Comparison of ENCODE assay signal across 1 cellular context in genomic region chr7:707296-708000, GRCh38.
TF ChIP-seq lines count a peak whose summit lies in the region.

No MANE protein-coding gene starts in this region.

TF ChIP-seq in WTC11, 78 proteins besides CTCF, POLR2A, EP300 and RAD21 (continued from another document):
- TF ChIP-seq, protein P1, sequence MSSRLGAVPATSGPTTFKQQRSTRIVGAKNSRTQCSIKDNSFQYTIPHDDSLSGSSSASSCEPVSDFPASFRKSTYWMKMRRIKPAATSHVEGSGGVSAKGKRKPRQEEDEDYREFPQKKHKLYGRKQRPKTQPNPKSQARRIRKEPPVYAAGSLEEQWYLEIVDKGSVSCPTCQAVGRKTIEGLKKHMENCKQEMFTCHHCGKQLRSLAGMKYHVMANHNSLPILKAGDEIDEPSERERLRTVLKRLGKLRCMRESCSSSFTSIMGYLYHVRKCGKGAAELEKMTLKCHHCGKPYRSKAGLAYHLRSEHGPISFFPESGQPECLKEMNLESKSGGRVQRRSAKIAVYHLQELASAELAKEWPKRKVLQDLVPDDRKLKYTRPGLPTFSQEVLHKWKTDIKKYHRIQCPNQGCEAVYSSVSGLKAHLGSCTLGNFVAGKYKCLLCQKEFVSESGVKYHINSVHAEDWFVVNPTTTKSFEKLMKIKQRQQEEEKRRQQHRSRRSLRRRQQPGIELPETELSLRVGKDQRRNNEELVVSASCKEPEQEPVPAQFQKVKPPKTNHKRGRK (CRISPR knock-in tag; IDR thresholded peaks at IDR 0.05; ENCODE audit: borderline replicate concordance): no peak
- no peak for TF ChIP-seq JAZF1 (CRISPR knock-in tag; IDR thresholded peaks at IDR 0.05)
- no peak for TF ChIP-seq GTF2I (CRISPR knock-in tag; conservative IDR thresholded peaks at IDR 0.05)
- TF ChIP-seq SMAD4 (CRISPR knock-in tag; IDR thresholded peaks at IDR 0.05): no peak
TF ChIP-seq in WTC11: peak in this region for 0.
